ENCODE assay signal across 21 cellular contexts in the genomic region with DNA sequence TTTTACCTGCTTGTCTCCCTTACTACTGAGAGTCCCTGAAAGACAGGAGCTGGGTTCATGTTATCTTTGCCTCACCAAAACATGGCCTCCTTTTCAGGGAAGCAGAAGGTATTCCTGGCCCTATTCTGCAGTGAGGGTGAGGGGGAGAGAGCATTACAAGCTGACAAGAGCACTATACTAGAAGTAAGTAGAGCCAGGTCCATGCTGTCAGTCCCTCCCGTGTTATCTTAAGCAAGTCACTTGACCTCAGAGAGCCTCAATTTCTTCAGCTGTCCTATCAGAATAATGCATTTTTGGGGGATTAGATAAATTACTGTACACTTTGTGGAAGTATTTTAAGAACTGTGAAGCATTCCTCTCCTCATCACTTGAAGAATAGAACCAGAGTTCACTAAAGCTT.
"Had no signal": no experiment of that assay in that cellular context is flagged by ENCODE, and none has a peak within 500 bp of the region (broad histone marks: within the 10 kb centered on the region; RNA-seq: fewer than 3 reads in every experiment).

No MANE protein-coding gene starts in this region.

- H3K27me3 Mint-ChIP-seq: activated naive CD8-positive, alpha-beta T cell treated with anti-CD3 and anti-CD28 coated beads for 36 hours; stimulated activated naive CD8-positive, alpha-beta T cell treated with anti-CD3 and anti-CD28 coated beads, Interleukin-15, amount 100 ng/mL, for 72 hours; T-helper 17 cell had no signal

- H3K9me3 ChIP-seq: left lung, mucosa of descending colon, prostate gland, suprapubic skin, tibial nerve had no signal

- H3K36me3 ChIP-seq: left lung, prostate gland, suprapubic skin had no signal

- H3K4me1 Mint-ChIP-seq: activated naive CD8-positive, alpha-beta T cell treated with anti-CD3 and anti-CD28 coated beads for 36 hours; stimulated activated naive CD8-positive, alpha-beta T cell treated with anti-CD3 and anti-CD28 coated beads, Interleukin-15, amount 100 ng/mL, for 72 hours; T-helper 17 cell had no signal

- H3K4me3 ChIP-seq: coronary artery, left lung, mucosa of descending colon, prostate gland, suprapubic skin, tibial nerve had no signal

- DNase-seq: activated CD4-positive, alpha-beta T cell treated with anti-CD3 and anti-CD28 coated beads for 4 hours; activated CD4-positive, alpha-beta T cell treated with anti-CD3 and anti-CD28 coated beads, Interleukin-2, amount 50 U/mL, for 48 hours; activated CD4-positive, CD25-positive, alpha-beta regulatory T cell; activated CD8-positive, alpha-beta memory T cell treated with anti-CD3 and anti-CD28 coated beads, Interleukin-2, amount 50 U/mL, for 48 hours; activated naive CD4-positive, alpha-beta T cell treated with Interleukin-2 at 50 U/mL for 16 hours; activated naive CD8-positive, alpha-beta T cell treated with anti-CD3 and anti-CD28 coated beads for 36 hours; activated T-cell treated with anti-CD3 and anti-CD28 coated beads, Interleukin-2, amount 50 U/mL, for 4 hours; left lung; mammary epithelial cell; mucosa of descending colon; stimulated activated CD4-positive, alpha-beta T cell treated with anti-CD3 and anti-CD28 coated beads, Interleukin-12 subunit alpha, Interleukin-12 subunit beta, amount 100 ng/mL, for 4 hours; stimulated activated CD4-positive, alpha-beta T cell treated with anti-CD3 and anti-CD28 coated beads, Interleukin-4, amount 100 ng/mL, for 4 hours; stimulated activated naive CD8-positive, alpha-beta T cell treated with anti-CD3 and anti-CD28 coated beads, Interleukin-15, amount 100 ng/mL, for 72 hours; SW 1271; T-helper 17 cell had no signal

- H3K4me3 Mint-ChIP-seq: activated naive CD8-positive, alpha-beta T cell treated with anti-CD3 and anti-CD28 coated beads for 36 hours; activated T-cell treated with anti-CD3 and anti-CD28 coated beads, Interleukin-2, amount 50 U/mL, for 4 hours; stimulated activated naive CD8-positive, alpha-beta T cell treated with anti-CD3 and anti-CD28 coated beads, Interleukin-15, amount 100 ng/mL, for 72 hours; T-helper 17 cell had no signal

- H3K4me1 ChIP-seq: left lung, prostate gland, suprapubic skin, tibial nerve had no signal

- H3K27ac Mint-ChIP-seq: activated naive CD8-positive, alpha-beta T cell treated with anti-CD3 and anti-CD28 coated beads for 36 hours; activated T-helper 2 cell treated with anti-CD3 and anti-CD28 coated beads, Interferon-gamma antibody, Interleukin-2, Interleukin-4, amounts not matched to agents 10 μg/mL and 5 μg/mL and 100 μg/mL, durations not matched to agents 14 hours and 24 hours and 36 hours; T-helper 17 cell had no signal

- H3K9me3 Mint-ChIP-seq: activated T-cell treated with anti-CD3 and anti-CD28 coated beads, Interleukin-2, amount 50 U/mL, for 4 hours; activated T-helper 2 cell treated with anti-CD3 and anti-CD28 coated beads, Interferon-gamma antibody, Interleukin-2, Interleukin-4, amounts not matched to agents 10 μg/mL and 5 μg/mL and 100 μg/mL, durations not matched to agents 14 hours and 24 hours and 36 hours had no signal

- H3K27ac ChIP-seq: coronary artery, epithelial cell of prostate, left lung, prostate gland, suprapubic skin, tibial nerve had no signal

- ATAC-seq: activated T-cell treated with anti-CD3 and anti-CD28 coated beads, Interleukin-2, amount 50 U/mL, for 4 hours; left lung; mucosa of descending colon; stimulated activated naive CD8-positive, alpha-beta T cell treated with anti-CD3 and anti-CD28 coated beads, Interleukin-15, amount 100 ng/mL, for 72 hours; T-helper 17 cell had no signal

- H3K27me3 ChIP-seq: left lung, suprapubic skin, tibial nerve had no signal
